ENCODE assay signal across 15 cellular contexts in genomic region chr4:17310269-17310652, GRCh38.
DNase-seq lines count a peak whose midpoint lies in the region; ATAC-seq and TF ChIP-seq lines count a peak whose summit lies in the region.
"Had no signal": no experiment of that assay in that cellular context is flagged by ENCODE, and none has a peak within 500 bp of the region (broad histone marks: within the 10 kb centered on the region; RNA-seq: fewer than 3 reads in every experiment).

No MANE protein-coding gene starts in this region.

- peaks cover 5% of the 10 kb centered on the region for H3K9me3 ChIP-seq in adipocyte (ENCODE audit: control insufficient read depth, low read length)
- H3K9me3 ChIP-seq: ovary, suprapubic skin had no signal

- peaks cover 9% of the 10 kb centered on the region for H3K4me1 ChIP-seq in adipocyte (ENCODE audit: control insufficient read depth, insufficient read depth, low read length)
- H3K4me1 ChIP-seq: suprapubic skin had no signal

- ATAC-seq in GM18907 (IDR thresholded peaks at IDR 0.05; ENCODE audit: unreplicated experiment) (peak; percentile 87), HG03060 (IDR thresholded peaks at IDR 0.05; ENCODE audit: low read depth, unreplicated experiment) (peak; percentile 84)
- ATAC-seq: CD8-positive, alpha-beta T cell had no signal

- no peak overlapping the region for H3K4me3 ChIP-seq in adipocyte (ENCODE audit: low read length)
- H3K4me3 ChIP-seq: ovary, suprapubic skin had no signal

- DNase-seq in adipocyte (ENCODE audit: low read depth) (peak; percentile 23), iPS-NIHi11 (ENCODE audit: low spot score) (no peak), NCI-H1694 treated with DMSO at 0.1 percent for 48 hours (lab: John Stamatoyannopoulos, UW) (no peak), erythroblast (lab: John Stamatoyannopoulos, UW) (no peak), SIG-M5 (lab: John Stamatoyannopoulos, UW) (no peak)
- DNase-seq: activated naive CD4-positive, alpha-beta T cell treated with anti-CD3 and anti-CD28 coated beads, Interleukin-2, amount 10 ng/mL, durations not matched to agents 7 days and 5 days; CD8-positive, alpha-beta T cell; GDM1; NCI-H2081; ovary; SHP77 treated with DMSO at 0.1 percent for 48 hours; stimulated activated CD4-positive, alpha-beta T cell treated with anti-CD3 and anti-CD28 coated beads, Interleukin-12 subunit alpha, Interleukin-12 subunit beta, amount 100 ng/mL, for 4 hours had no signal

- H3K27me3 ChIP-seq in adipocyte (replicated peaks; ENCODE audit: control insufficient read depth, insufficient read depth, low read length) = no peaks in the 10 kb centered on the region
- H3K27me3 ChIP-seq: ovary, suprapubic skin had no signal

- no peaks in the 10 kb centered on the region for H3K36me3 ChIP-seq in adipocyte (ENCODE audit: control insufficient read depth, insufficient read depth, low read length, severe bottlenecking)
- H3K36me3 ChIP-seq: ovary, suprapubic skin had no signal

- no peak overlapping the region for H3K9ac ChIP-seq in adipocyte (ENCODE audit: low read length)

- no peak for TF ChIP-seq POLR2A in erythroblast (IDR thresholded peaks at IDR 0.05; ENCODE audit: low read length)
